ENCODE assay signal across 7 cellular contexts in genomic region chr21:25640671-25641292, GRCh38. TPM values are rescaled to one million over a fixed set of nuclear protein-coding genes. Genes with fewer than 3 reads are reported as not detected.
DNase-seq lines count a peak whose midpoint lies in the region; ATAC-seq and TF ChIP-seq lines count a peak whose summit lies in the region.

No MANE protein-coding gene starts in this region.

- H3K79me2 ChIP-seq in GM23338 (replicated peaks; ENCODE audit: insufficient read depth) (no peaks in the 10 kb centered on the region), smooth muscle cell (ENCODE audit: low read depth) (no peaks in the 10 kb centered on the region)

- H3K9ac ChIP-seq in iPS-15b (ENCODE audit: low read depth, low read length) (no peak overlapping the region), smooth muscle cell (ENCODE audit: low read depth) (no peak overlapping the region)

- H3K36me3 Mint-ChIP-seq in GM23338 (ENCODE audit: low read depth) = no peaks in the 10 kb centered on the region
- no peaks in the 10 kb centered on the region for H3K36me3 Mint-ChIP-seq in activated CD4-positive, alpha-beta memory T cell treated with anti-CD3 and anti-CD28 coated beads, Interleukin-2, amount 10 ng/mL, durations not matched to agents 7 days and 5 days (ENCODE audit: low read depth)

- H3K4me1 ChIP-seq in GM23338 (ENCODE audit: insufficient read depth) (peaks cover 10% of the 10 kb centered on the region; the same call in 1 of the 2 replicates), iPS-15b (ENCODE audit: control insufficient read depth, insufficient read depth, low read length) (no peaks in the 10 kb centered on the region), smooth muscle cell (ENCODE audit: low read depth) (peaks cover 16% of the 10 kb centered on the region)

- H3K27me3 Mint-ChIP-seq in GM23338 (ENCODE audit: insufficient read depth, low read depth, poor library complexity) = peaks cover 10% of the 10 kb centered on the region
- H3K27me3 Mint-ChIP-seq in activated CD4-positive, alpha-beta memory T cell treated with anti-CD3 and anti-CD28 coated beads, Interleukin-2, amount 10 ng/mL, durations not matched to agents 7 days and 5 days = peaks cover 45% of the 10 kb centered on the region

- H3F3A ChIP-seq in GM23338 (replicated peaks; ENCODE audit: low read depth) (peaks cover 2% of the 10 kb centered on the region; the same call in 1 of the 2 replicates), smooth muscle cell (ENCODE audit: low read depth) (no peaks in the 10 kb centered on the region)

- no peak for DNase-seq in GM23338 (ENCODE audit: low spot score)
- DNase-seq in activated CD4-positive, alpha-beta memory T cell treated with anti-CD3 and anti-CD28 coated beads, Interleukin-2, amount 10 ng/mL, durations not matched to agents 7 days and 5 days = no peak
- no peak for DNase-seq in smooth muscle cell (lab: John Stamatoyannopoulos, UW; ENCODE audit: unreplicated experiment)
- DNase-seq in foreskin melanocyte = no peak

- CTCF ChIA-PET in activated CD4-positive, alpha-beta memory T cell treated with anti-CD3 and anti-CD28 coated beads, Interleukin-2, amount 10 ng/mL, durations not matched to agents 7 days and 5 days (lab: Charles Lee) = no interaction called here

- WGBS in smooth muscle cell (ENCODE audit: low lambda C conversion rate) = 64% methylated on average over 9 of the region's 9 CpGs

- H3K4me2 ChIP-seq in GM23338 (peak overlapping the region; percentile 97), smooth muscle cell (peak overlapping the region; percentile 98)

- ATAC-seq in GM23338 = no peak
- ATAC-seq in HG02970 (IDR thresholded peaks at IDR 0.05; ENCODE audit: low FRiP score, unreplicated experiment) = no peak
- ATAC-seq in HG02840 (IDR thresholded peaks at IDR 0.05; ENCODE audit: low FRiP score, unreplicated experiment) = no peak

- H3K9me3 ChIP-seq in iPS-15b (ENCODE audit: control insufficient read depth, insufficient read depth, low read length) (no peaks in the 10 kb centered on the region), smooth muscle cell (replicated peaks; ENCODE audit: low read depth) (no peaks in the 10 kb centered on the region)

- H3K9me3 Mint-ChIP-seq in GM23338 = no peaks in the 10 kb centered on the region
- H3K9me3 Mint-ChIP-seq in activated CD4-positive, alpha-beta memory T cell treated with anti-CD3 and anti-CD28 coated beads, Interleukin-2, amount 10 ng/mL, durations not matched to agents 7 days and 5 days = no peaks in the 10 kb centered on the region

- H3K4me1 Mint-ChIP-seq in GM23338 = peaks cover 16% of the 10 kb centered on the region
- H3K4me1 Mint-ChIP-seq in activated CD4-positive, alpha-beta memory T cell treated with anti-CD3 and anti-CD28 coated beads, Interleukin-2, amount 10 ng/mL, durations not matched to agents 7 days and 5 days = peaks cover 25% of the 10 kb centered on the region

- no peak for TF ChIP-seq CTCF in GM23338 (conservative IDR thresholded peaks at IDR 0.05; ENCODE audit: low read depth in 2 of 2)
- TF ChIP-seq CTCF in smooth muscle cell (IDR thresholded peaks at IDR 0.05; ENCODE audit: borderline replicate concordance, insufficient read depth, poor library complexity, severe bottlenecking) = no peak

- peaks cover 24% of the 10 kb centered on the region for H3K27me3 ChIP-seq in GM23338 (ENCODE audit: insufficient read depth)
- H3K27me3 ChIP-seq in iPS-15b (ENCODE audit: control insufficient read depth, insufficient read depth, low read length) = peaks cover 36% of the 10 kb centered on the region
- H3K27me3 ChIP-seq in smooth muscle cell (ENCODE audit: low read depth) = peaks cover 21% of the 10 kb centered on the region

- H3K4me3 Mint-ChIP-seq in GM23338 = peak overlapping the region; percentile 77
- peak overlapping the region; percentile 72 for H3K4me3 Mint-ChIP-seq in activated CD4-positive, alpha-beta memory T cell treated with anti-CD3 and anti-CD28 coated beads, Interleukin-2, amount 10 ng/mL, durations not matched to agents 7 days and 5 days

- no peak overlapping the region for H3K27ac Mint-ChIP-seq in GM23338
- no peak overlapping the region for H3K27ac Mint-ChIP-seq in activated CD4-positive, alpha-beta memory T cell treated with anti-CD3 and anti-CD28 coated beads, Interleukin-2, amount 10 ng/mL, durations not matched to agents 7 days and 5 days

- no peaks in the 10 kb centered on the region for H3K9me2 ChIP-seq in GM23338 (ENCODE audit: insufficient read depth)

- POLR2A ChIA-PET in activated CD4-positive, alpha-beta memory T cell treated with anti-CD3 and anti-CD28 coated beads, Interleukin-2, amount 10 ng/mL, durations not matched to agents 7 days and 5 days (lab: Charles Lee) = no interaction called here

- H2AFZ ChIP-seq in GM23338 (peak overlapping the region; percentile 98), smooth muscle cell (ENCODE audit: low read depth) (peak overlapping the region; percentile 99)

- no peaks in the 10 kb centered on the region for H3K36me3 ChIP-seq in GM23338 (ENCODE audit: insufficient read depth)
- H3K36me3 ChIP-seq in iPS-15b (ENCODE audit: control insufficient read depth, insufficient read depth, low read length) = no peaks in the 10 kb centered on the region
- H3K36me3 ChIP-seq in smooth muscle cell (ENCODE audit: low read depth) = no peaks in the 10 kb centered on the region

- H3K27ac ChIP-seq in GM23338 (ENCODE audit: low read depth) = no peak overlapping the region
- H3K27ac ChIP-seq in smooth muscle cell (ENCODE audit: low read depth) = no peak overlapping the region

- no peaks in the 10 kb centered on the region for H4K20me1 ChIP-seq in GM23338 (replicated peaks; ENCODE audit: insufficient read depth)
- no peaks in the 10 kb centered on the region for H4K20me1 ChIP-seq in smooth muscle cell (ENCODE audit: low read depth)

- peak overlapping the region; percentile 97 for H3K4me3 ChIP-seq in GM23338
- H3K4me3 ChIP-seq in iPS-15b (ENCODE audit: low read depth, low read length) = peak overlapping the region; percentile 75
- H3K4me3 ChIP-seq in smooth muscle cell = peak overlapping the region; percentile 79

TF ChIP-seq in GM23338, 12 proteins besides CTCF, POLR2A, EP300 and RAD21:
- no peak for TF ChIP-seq CREB1 (CRISPR knock-in tag; IDR thresholded peaks at IDR 0.05; ENCODE audit: low read depth)
- no peak for TF ChIP-seq JUNB (IDR thresholded peaks at IDR 0.05; ENCODE audit: unreplicated experiment)

RNA-seq across cellular contexts. Expression of gene JAM2, which starts 1.7 kb away (rescaled TPM):
- total RNA-seq in GM23338 (2014; rRNA removed; shearing (Covaris generic)) = 4.9 and 8.7 TPM in 2 replicates
- polyA plus RNA-seq in GM23338 (2016; fragmentation: Nextera tagmentation; extraction: Ambion mirVana) (12.2 and 14.6 TPM in 2 replicates), smooth muscle cell (5.5 and 9.0 TPM in 2 replicates)
- total RNA-seq in activated CD4-positive, alpha-beta memory T cell treated with anti-CD3 and anti-CD28 coated beads, Interleukin-2, amount 10 ng/mL, durations not matched to agents 7 days and 5 days = under 1 TPM; 0.30 to 0.33 TPM
- 3.9 and 6.0 TPM in 2 replicates for total RNA-seq in smooth muscle cell

RNA-seq across cellular contexts. Expression of gene MRPL39, which starts 33.5 kb away (rescaled TPM):
- 40.7 and 50.5 TPM in 2 replicates for total RNA-seq in GM23338 (2014; rRNA removed; shearing (Covaris generic))
- polyA plus RNA-seq in GM23338 (2016; fragmentation: Nextera tagmentation; extraction: Ambion mirVana) = 120 and 132 TPM in 2 replicates
- 10 to 100 TPM; 36.5 to 37.8 TPM for total RNA-seq in activated CD4-positive, alpha-beta memory T cell treated with anti-CD3 and anti-CD28 coated beads, Interleukin-2, amount 10 ng/mL, durations not matched to agents 7 days and 5 days
- 36.5 and 48.1 TPM in 2 replicates for total RNA-seq in smooth muscle cell
- polyA plus RNA-seq in smooth muscle cell = 56.6 and 62.0 TPM in 2 replicates
